14 cellular contexts compared by ENCODE assay signal in genomic region chr7:150363872-150364271, GRCh38. TPM values are rescaled to one million over a fixed set of nuclear protein-coding genes. Genes with fewer than 3 reads are reported as not detected.
DNase-seq lines count a peak whose midpoint lies in the region; ATAC-seq and TF ChIP-seq lines count a peak whose summit lies in the region.
"Had no signal": no experiment of that assay in that cellular context is flagged by ENCODE, and none has a peak within 500 bp of the region (broad histone marks: within the 10 kb centered on the region; RNA-seq: fewer than 3 reads in every experiment).

No MANE protein-coding gene starts in this region.

- H3K27ac ChIP-seq in A673 (ENCODE audit: low read depth, low read length, poor library complexity, severe bottlenecking) = peak overlapping the region; percentile 53
- no peak overlapping the region for H3K27ac ChIP-seq in mesendoderm (ENCODE audit: low read depth, low read length)
- no peak overlapping the region for H3K27ac ChIP-seq in mammary epithelial cell (ENCODE audit: insufficient read depth, low read depth, low read length)
- H3K27ac ChIP-seq: body of pancreas, esophagus squamous epithelium had no signal

- no peak overlapping the region for H3K4ac ChIP-seq in mesendoderm (ENCODE audit: low read depth, low read length)

- TF ChIP-seq CTCF in A673 (conservative IDR thresholded peaks at IDR 0.05; ENCODE audit: low read depth, low read length) (no peak), mammary epithelial cell (conservative IDR thresholded peaks at IDR 0.05 in 1 of 2, IDR thresholded peaks at IDR 0.05 in 1 of 2; ENCODE audit: extremely low read depth in 1 of 2, insufficient read depth in 1 of 2, low read depth in 1 of 2, low read length in 2 of 2) (no peak)

- no peak overlapping the region for H3K9ac ChIP-seq in mesendoderm (ENCODE audit: low read length)
- no peak overlapping the region for H3K9ac ChIP-seq in mammary epithelial cell (ENCODE audit: insufficient read depth, low read length)

- in situ Hi-C loops in mammary epithelial cell (cut with MboI; ENCODE audit: low sequenced_read_pairs in 2 of 2) = no loop called here

- ATAC-seq in GM19043 (IDR thresholded peaks at IDR 0.05; ENCODE audit: low read depth, unreplicated experiment) (peak; percentile 32), HG02642 (IDR thresholded peaks at IDR 0.05; ENCODE audit: poor library complexity, unreplicated experiment) (no peak), GM21526 (IDR thresholded peaks at IDR 0.05; ENCODE audit: low FRiP score, unreplicated experiment) (no peak)
- ATAC-seq: body of pancreas had no signal

- CTCF ChIA-PET in A673 (lab: Charles Lee) (no interaction called here), mammary epithelial cell (lab: Charles Lee; ENCODE audit: low non-redundant PET) (no interaction called here)

- H3K4me3 Mint-ChIP-seq in dendritic cell treated with granulocyte-macrophage colony-stimulating factor and Interleukin-4, amounts not matched to agents 40 ng/mL and 50 ng/mL, for 4 days = no peak overlapping the region

- H3K4me1 ChIP-seq in A673 (ENCODE audit: insufficient read depth, low read length, poor library complexity, severe bottlenecking) = peaks cover 25% of the 10 kb centered on the region
- no peaks in the 10 kb centered on the region for H3K4me1 ChIP-seq in mesendoderm (ENCODE audit: control insufficient read depth, low read depth, low read length)
- peaks cover 10% of the 10 kb centered on the region for H3K4me1 ChIP-seq in mammary epithelial cell (ENCODE audit: insufficient read depth, low read length)

- peak overlapping the region; percentile 85 for H3K27ac Mint-ChIP-seq in dendritic cell treated with granulocyte-macrophage colony-stimulating factor and Interleukin-4, amounts not matched to agents 40 ng/mL and 50 ng/mL, for 4 days

- H3K36me3 ChIP-seq in A673 (ENCODE audit: insufficient read depth, low read length, poor library complexity, severe bottlenecking) = no peaks in the 10 kb centered on the region
- H3K36me3 ChIP-seq in mesendoderm (ENCODE audit: control insufficient read depth, insufficient read depth, low read length) = no peaks in the 10 kb centered on the region
- no peaks in the 10 kb centered on the region for H3K36me3 ChIP-seq in mammary epithelial cell (ENCODE audit: insufficient read depth, low read length)
- H3K36me3 ChIP-seq: esophagus squamous epithelium had no signal

- POLR2A ChIA-PET in A673 (lab: Charles Lee; ENCODE audit: low non-redundant PET) = no interaction called here

- WGBS in mesendoderm (ENCODE audit: extremely low coverage, insufficient coverage, low lambda C conversion rate) = no CpG with 5 or more reads among the region's 5 CpGs
- 84% methylated on average over 5 of the region's 5 CpGs for WGBS in mammary epithelial cell (ENCODE audit: low coverage, missing lambda C conversion rate)

- peaks cover 3% of the 10 kb centered on the region for H3K36me3 Mint-ChIP-seq in dendritic cell treated with granulocyte-macrophage colony-stimulating factor and Interleukin-4, amounts not matched to agents 40 ng/mL and 50 ng/mL, for 4 days (ENCODE audit: low read depth)

- H3K56ac ChIP-seq in mesendoderm (ENCODE audit: low read length) = no peak overlapping the region

- DNase-seq in A673 (ENCODE audit: low spot score) (peak; percentile 49), MV-4-11 (lab: John Stamatoyannopoulos, UW) (peak; percentile 93), mesendoderm (no peak), mammary epithelial cell (no peak)
- DNase-seq: body of pancreas; esophagus squamous epithelium; NCI-H446 treated with DMSO at 0.1 percent for 48 hours; nucleus accumbens; stimulated activated CD4-positive, alpha-beta T cell treated with anti-CD3 and anti-CD28 coated beads, Interleukin-4, amount 100 ng/mL, for 1 hour; SW 1271 had no signal

- peaks cover 52% of the 10 kb centered on the region for H3K4me1 Mint-ChIP-seq in dendritic cell treated with granulocyte-macrophage colony-stimulating factor and Interleukin-4, amounts not matched to agents 40 ng/mL and 50 ng/mL, for 4 days (ENCODE audit: low read depth)

- intact Hi-C loops in A673 (cut with micrococcal nuclease; ENCODE audit: unreplicated experiment) = no loop called here
- intact Hi-C loops in dendritic cell treated with granulocyte-macrophage colony-stimulating factor and Interleukin-4, amounts not matched to agents 40 ng/mL and 50 ng/mL, for 4 days (cut with micrococcal nuclease) = loop anchor here (2.0 kb wide), 1 partner anchor 17 kb away; no protein-coding TSS in a partner anchor
- intact Hi-C loops in mammary epithelial cell (cut with micrococcal nuclease) = loop anchor here (5.0 kb wide), 1 partner anchor 43 kb away; a partner anchor contains a TSS

- H3K27me3 Mint-ChIP-seq in dendritic cell treated with granulocyte-macrophage colony-stimulating factor and Interleukin-4, amounts not matched to agents 40 ng/mL and 50 ng/mL, for 4 days = peaks cover 8% of the 10 kb centered on the region

- H4K20me1 ChIP-seq in mammary epithelial cell (ENCODE audit: insufficient read depth, low read length) = no peaks in the 10 kb centered on the region

- H3K18ac ChIP-seq in mesendoderm (ENCODE audit: low read length) = no peak overlapping the region

- dilution Hi-C loops in mammary epithelial cell (cut with HindIII; ENCODE audit: low sequenced_read_pairs) = no loop called here

- no peak overlapping the region for H2AK5ac ChIP-seq in mesendoderm (ENCODE audit: low read length)

- H3K79me1 ChIP-seq in mesendoderm (ENCODE audit: low read length) = no peaks in the 10 kb centered on the region

- H3K4me2 ChIP-seq in mesendoderm (ENCODE audit: low read length) = no peak overlapping the region
- H3K4me2 ChIP-seq in mammary epithelial cell (ENCODE audit: insufficient read depth, low read depth, low read length) = no peak overlapping the region

- H3K9me3 Mint-ChIP-seq in dendritic cell treated with granulocyte-macrophage colony-stimulating factor and Interleukin-4, amounts not matched to agents 40 ng/mL and 50 ng/mL, for 4 days = no peaks in the 10 kb centered on the region

- H2BK15ac ChIP-seq in mesendoderm (replicated peaks; ENCODE audit: low read depth) = no peak overlapping the region

- H2AFZ ChIP-seq in mammary epithelial cell (ENCODE audit: low read depth, low read length) = no peak overlapping the region

- H3K79me2 ChIP-seq in mesendoderm (ENCODE audit: control insufficient read depth, insufficient read depth, low read length) (peaks cover under 1% of the 10 kb centered on the region), mammary epithelial cell (ENCODE audit: insufficient read depth, low read length) (no peaks in the 10 kb centered on the region)

- H2BK120ac ChIP-seq in mesendoderm (ENCODE audit: low read depth, low read length) = no peak overlapping the region

- H4K5ac ChIP-seq in mesendoderm (ENCODE audit: low read length) = no peak overlapping the region

- H3K9me3 ChIP-seq in A673 (ENCODE audit: low read depth, low read length, poor library complexity, severe bottlenecking) (no peaks in the 10 kb centered on the region), mammary epithelial cell (replicated peaks; ENCODE audit: insufficient read depth, low read length) (no peaks in the 10 kb centered on the region)
- H3K9me3 ChIP-seq: body of pancreas, esophagus squamous epithelium had no signal

- BruUV-seq in A673 (replicated peaks; lab: Mats Ljungman, UMichigan) (no TSS peak), mammary epithelial cell (replicated peaks; lab: Mats Ljungman, UMichigan) (no TSS peak)

- H3K23ac ChIP-seq in mesendoderm (ENCODE audit: low read length) = no peak overlapping the region

- no peak overlapping the region for H4K8ac ChIP-seq in mesendoderm (ENCODE audit: low read depth, low read length)

- H3K4me3 ChIP-seq in A673 (ENCODE audit: low read depth, low read length, poor library complexity, severe bottlenecking) (no peak overlapping the region), mesendoderm (ENCODE audit: low read length) (no peak overlapping the region), mammary epithelial cell (replicated peaks in 1 of 3; ENCODE audit: insufficient read depth in 1 of 3, low read depth in 2 of 3, low read length in 3 of 3) (no peak overlapping the region)
- H3K4me3 ChIP-seq: body of pancreas, esophagus squamous epithelium had no signal

- no peaks in the 10 kb centered on the region for H3K27me3 ChIP-seq in A673 (replicated peaks; ENCODE audit: insufficient read depth, low read depth, low read length, poor library complexity)
- no peaks in the 10 kb centered on the region for H3K27me3 ChIP-seq in mesendoderm (ENCODE audit: insufficient read depth, low read length, poor library complexity)
- H3K27me3 ChIP-seq in mammary epithelial cell (ENCODE audit: insufficient read depth, low read length) = no peaks in the 10 kb centered on the region
- H3K27me3 ChIP-seq: body of pancreas, esophagus squamous epithelium had no signal

- no peak overlapping the region for H2BK5ac ChIP-seq in mesendoderm (ENCODE audit: low read length)

RNA-seq across cellular contexts. Expression of gene REPIN1, which starts 4.8 kb away (rescaled TPM):
- total RNA-seq in A673 (2021) (113 and 114 TPM in 2 replicates), mammary epithelial cell (10 to 100 TPM in 1 of 2 donors, 1 to 10 TPM in 1; 5.6 to 33.5 TPM)
- polyA plus RNA-seq in mesendoderm (2013, experiment 1 of 2) = 47.8 TPM
- 51.6 TPM for polyA plus RNA-seq in mesendoderm (2013, experiment 2 of 2)
- polyA plus RNA-seq in mammary epithelial cell = 3.9 TPM
- 4.7 TPM for polyA minus RNA-seq in mammary epithelial cell

RNA-seq across cellular contexts. Expression of gene ZNF775, which starts 15.3 kb away (rescaled TPM):
- total RNA-seq in A673 (2021) = 12.1 and 14.3 TPM in 2 replicates
- polyA plus RNA-seq in mesendoderm (2013, experiment 1 of 2) = 4.2 TPM
- polyA plus RNA-seq in mesendoderm (2013, experiment 2 of 2) = 4.2 TPM
- total RNA-seq in mammary epithelial cell = 1 to 10 TPM; 2.0 to 2.3 TPM
- 1.1 TPM for polyA plus RNA-seq in mammary epithelial cell
- 2.6 TPM for polyA minus RNA-seq in mammary epithelial cell

RNA-seq across cellular contexts. Expression of gene RARRES2, which starts 22.4 kb away (rescaled TPM):
- total RNA-seq in A673 (2021) (not detected in 2 replicates), mammary epithelial cell (under 1 TPM in 1 of 2 donors, not detected in 1; 0.17 TPM)
- 54.9 TPM for polyA plus RNA-seq in mesendoderm (2013, experiment 1 of 2)
- polyA plus RNA-seq in mesendoderm (2013, experiment 2 of 2) = 57.8 TPM
- 0.23 TPM for polyA plus RNA-seq in mammary epithelial cell
- not detected for polyA minus RNA-seq in mammary epithelial cell

RNA-seq across cellular contexts. Expression of gene ACTR3C, which starts 40.5 kb away (rescaled TPM):
- total RNA-seq in A673 (2021) (4.5 TPM in 2 replicates), mammary epithelial cell (1 to 10 TPM; 1.6 to 8.3 TPM)
- polyA plus RNA-seq in mesendoderm (2013, experiment 1 of 2) = not detected
- polyA plus RNA-seq in mesendoderm (2013, experiment 2 of 2) = 0.06 TPM
- polyA plus RNA-seq in mammary epithelial cell = 1.2 TPM
- 5.7 TPM for polyA minus RNA-seq in mammary epithelial cell

RNA-seq across cellular contexts. Expression of gene LRRC61, which starts 40.7 kb away (rescaled TPM):
- total RNA-seq in A673 (2021) (48.1 and 48.5 TPM in 2 replicates), mammary epithelial cell (10 to 100 TPM in 1 of 2 donors, under 1 TPM in 1; 0.73 to 18.0 TPM)
- polyA plus RNA-seq in mesendoderm (2013, experiment 1 of 2) = 0.42 TPM
- polyA plus RNA-seq in mesendoderm (2013, experiment 2 of 2) = 0.27 TPM
- polyA plus RNA-seq in mammary epithelial cell = 0.93 TPM
- polyA minus RNA-seq in mammary epithelial cell = 0.26 TPM

Comparison
In these comparisons a context has a peak if more than half of its experiments do, and no peak if none do; other contexts are left out.
1. DNase-seq: peak in A673 (single experiment) and MV-4-11 (single experiment); none in mesendoderm (single experiment) and mammary epithelial cell (single experiment).